In the genomic region with DNA sequence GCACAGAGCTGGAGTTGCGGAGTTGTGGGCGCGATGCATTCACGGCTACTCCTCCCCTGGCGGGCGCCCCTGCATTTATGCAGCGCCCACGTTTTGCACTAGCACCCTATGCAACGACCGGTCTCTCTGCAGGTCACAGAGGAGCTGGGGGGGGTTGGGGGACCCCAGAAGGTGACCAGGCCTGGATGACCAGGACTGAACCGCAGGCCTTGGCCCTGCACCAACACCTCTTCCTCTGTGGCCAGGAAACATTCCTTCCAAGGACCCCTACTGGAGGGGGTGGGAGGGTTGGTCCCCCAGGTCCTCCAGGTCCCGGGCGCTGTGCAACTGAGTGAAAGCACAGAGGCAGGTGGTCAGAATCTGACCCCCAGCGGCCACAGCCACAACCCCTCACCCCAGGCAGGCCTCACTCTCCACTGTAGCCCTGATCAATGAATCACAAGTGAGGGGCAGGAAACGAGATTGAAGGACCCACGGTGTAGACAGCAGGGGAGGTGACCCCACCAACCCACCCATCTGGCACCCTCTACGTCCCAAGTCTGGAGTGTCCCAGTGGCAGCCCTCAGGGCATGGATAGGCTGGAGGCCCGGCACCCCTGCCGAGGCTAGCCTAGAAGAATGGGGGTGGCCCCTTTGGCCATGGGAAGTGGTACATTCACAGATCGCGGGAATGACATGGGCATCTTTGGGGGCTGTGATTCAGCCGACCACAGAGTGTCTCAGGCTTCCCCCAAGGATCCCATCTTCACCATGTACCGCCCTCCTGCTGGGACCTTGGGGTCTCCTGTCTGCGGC, we compare ENCODE assay signal across 8 cellular contexts. TPM values are rescaled to one million over a fixed set of nuclear protein-coding genes. Genes with fewer than 3 reads are reported as not detected.
DNase-seq lines count a peak whose midpoint lies in the region; ATAC-seq and TF ChIP-seq lines count a peak whose summit lies in the region.

No MANE protein-coding gene starts in this region.

- H3K79me2 ChIP-seq in H9 (ENCODE audit: insufficient read depth, low read length): no peaks in the 10 kb centered on the region

- H3K9me3 Mint-ChIP-seq in H9: no peaks in the 10 kb centered on the region; a peak in 1 of 5 replicates
- no peaks in the 10 kb centered on the region for H3K9me3 Mint-ChIP-seq in activated T-helper 2 cell treated with anti-CD3 and anti-CD28 coated beads, Interferon-gamma antibody, Interleukin-2, Interleukin-4, amounts not matched to agents 10 μg/mL and 5 μg/mL and 100 μg/mL, durations not matched to agents 14 hours and 24 hours and 36 hours
- no peaks in the 10 kb centered on the region for H3K9me3 Mint-ChIP-seq in immature natural killer cell

- H2BK15ac ChIP-seq in H9 (ENCODE audit: low read depth, low read length): no peak overlapping the region

- no peaks in the 10 kb centered on the region for H3K27me3 Mint-ChIP-seq in H9 (ENCODE audit: low read depth)
- no peaks in the 10 kb centered on the region for H3K27me3 Mint-ChIP-seq in activated T-helper 2 cell treated with anti-CD3 and anti-CD28 coated beads, Interferon-gamma antibody, Interleukin-2, Interleukin-4, amounts not matched to agents 10 μg/mL and 5 μg/mL and 100 μg/mL, durations not matched to agents 14 hours and 24 hours and 36 hours (ENCODE audit: low read depth)
- H3K27me3 Mint-ChIP-seq in immature natural killer cell (ENCODE audit: low read depth in 3 of 3): peaks cover 7 to 18% (median 10%) of the 10 kb centered on the region in 3 donors

- H3K4me1 ChIP-seq in H9 (ENCODE audit: insufficient read depth, low read length): no peaks in the 10 kb centered on the region

- H2AFZ ChIP-seq in H9 (ENCODE audit: low read length): no peak overlapping the region

- H3K56ac ChIP-seq in H9 (ENCODE audit: insufficient read length, low read depth, low read length): no peak overlapping the region

- H3K4ac ChIP-seq in H9 (ENCODE audit: low read depth, low read length): no peak overlapping the region

- H3K27ac Mint-ChIP-seq in H9: peak overlapping the region; percentile 85 to 99 (median 98)
- H3K27ac Mint-ChIP-seq in activated T-helper 2 cell treated with anti-CD3 and anti-CD28 coated beads, Interferon-gamma antibody, Interleukin-2, Interleukin-4, amounts not matched to agents 10 μg/mL and 5 μg/mL and 100 μg/mL, durations not matched to agents 14 hours and 24 hours and 36 hours: peak overlapping the region; percentile 86
- H3K27ac Mint-ChIP-seq in immature natural killer cell: peak overlapping the region; percentile 91 to 97 (median 94)

- no peak overlapping the region for H3T11ph ChIP-seq in H9 (ENCODE audit: low read length)

- no peak overlapping the region for H4K5ac ChIP-seq in H9 (ENCODE audit: insufficient read length, low read depth, low read length)

- POLR2A ChIA-PET in BJ (lab: Charles Lee): interaction anchor here (0.5 kb wide), 1 partner anchor 20 kb away, joined by 19 read pairs; no protein-coding TSS in a partner anchor

- TF ChIP-seq CTCF in BJ (IDR thresholded peaks at IDR 0.05; ENCODE audit: insufficient read depth, low read depth, low read length): no peak
- peak; percentile 23; the same call in 2 of the 3 replicates for TF ChIP-seq CTCF in H9 (conservative IDR thresholded peaks at IDR 0.05)

- H3K9ac ChIP-seq in H9 (ENCODE audit: extremely low read depth, insufficient read length, low read length): peak overlapping the region; percentile 58

- no peaks in the 10 kb centered on the region for H3K36me3 ChIP-seq in BJ (ENCODE audit: control insufficient read depth, insufficient read depth, low read length)

- DNase-seq in BJ (ENCODE audit: low read depth): no peak
- DNase-seq in H9: peak; percentile 50
- no peak for DNase-seq in activated T-helper 2 cell treated with anti-CD3 and anti-CD28 coated beads, Interferon-gamma antibody, Interleukin-2, Interleukin-4, amounts not matched to agents 10 μg/mL and 5 μg/mL and 100 μg/mL, durations not matched to agents 14 hours and 24 hours and 36 hours (ENCODE audit: low spot score)
- no peak for DNase-seq in immature natural killer cell
- no peak for DNase-seq in middle frontal gyrus (ENCODE audit: extremely low spot score, low spot score)
- DNase-seq in foreskin melanocyte: no peak

- H2BK20ac ChIP-seq in H9 (ENCODE audit: low read depth, low read length, poor library complexity, severe bottlenecking): no peak overlapping the region

- H2BK12ac ChIP-seq in H9 (ENCODE audit: insufficient read length, low read depth, low read length): no peak overlapping the region

- peaks cover 10% of the 10 kb centered on the region for H3K23me2 ChIP-seq in H9 (ENCODE audit: insufficient read length, low read depth, low read length, poor library complexity, severe bottlenecking)

- H4K91ac ChIP-seq in H9 (ENCODE audit: insufficient read length, low read depth, low read length): no peak overlapping the region

- intact Hi-C loops in activated T-helper 2 cell treated with anti-CD3 and anti-CD28 coated beads, Interferon-gamma antibody, Interleukin-2, Interleukin-4, amounts not matched to agents 10 μg/mL and 5 μg/mL and 100 μg/mL, durations not matched to agents 14 hours and 24 hours and 36 hours (cut with micrococcal nuclease): loop anchor here (1.0 to 5.0 kb wide), 2 partner anchors 11 to 35 kb away; partner anchors contain the start of genes IZUMO4, MKNK2 and MOB3A

- H3K27ac ChIP-seq in H9 (ENCODE audit: insufficient read length, low read depth, low read length): no peak overlapping the region
- peak overlapping the region; percentile 99 for H3K27ac ChIP-seq in temporal lobe (ENCODE audit: low read depth, low read length)

- H4K8ac ChIP-seq in H9 (replicated peaks; ENCODE audit: insufficient read length, low read depth, low read length): no peak overlapping the region

- H3K14ac ChIP-seq in H9 (ENCODE audit: insufficient read depth, low read length): peak overlapping the region; percentile 93

- H3K9me3 ChIP-seq in H9 (ENCODE audit: control insufficient read depth, low read depth, low read length): no peaks in the 10 kb centered on the region

- ATAC-seq in HG03175 (IDR thresholded peaks at IDR 0.05; ENCODE audit: unreplicated experiment): no peak

- no peaks in the 10 kb centered on the region for H3K79me1 ChIP-seq in H9 (ENCODE audit: insufficient read depth, low read depth, low read length, poor library complexity, severe bottlenecking)

- H2BK5ac ChIP-seq in H9 (ENCODE audit: insufficient read length, low read length): no peak overlapping the region

- H3K4me3 ChIP-seq in BJ (ENCODE audit: low read depth, low read length): peak overlapping the region; percentile 44

- no peak overlapping the region for H2AK5ac ChIP-seq in H9 (ENCODE audit: insufficient read length, low read length)

- no peak overlapping the region for H2BK120ac ChIP-seq in H9 (ENCODE audit: low read depth, low read length, poor library complexity, severe bottlenecking)

- H3K36me3 Mint-ChIP-seq in H9 (ENCODE audit: insufficient read depth in 1 of 3, low read depth in 3 of 3) (no peaks in the 10 kb centered on the region), immature natural killer cell (no peaks in the 10 kb centered on the region)
- no peaks in the 10 kb centered on the region for H3K36me3 Mint-ChIP-seq in activated T-helper 2 cell treated with anti-CD3 and anti-CD28 coated beads, Interferon-gamma antibody, Interleukin-2, Interleukin-4, amounts not matched to agents 10 μg/mL and 5 μg/mL and 100 μg/mL, durations not matched to agents 14 hours and 24 hours and 36 hours (ENCODE audit: low read depth)

- CTCF ChIA-PET in BJ (lab: Yijun Ruan, JAX): interaction anchor here (0.6 to 2.6 kb wide), 4 partner anchors 37 to 65 kb away, joined by 3 to 16 read pairs (median 4); no protein-coding TSS in a partner anchor

- H3K27me3 ChIP-seq in BJ (ENCODE audit: control insufficient read depth, insufficient read depth, low read length): no peaks in the 10 kb centered on the region
- H3K27me3 ChIP-seq in H9 (ENCODE audit: insufficient read depth, low read length): no peaks in the 10 kb centered on the region

- H3K4me3 Mint-ChIP-seq in H9 (peak overlapping the region; percentile 76 to 87), immature natural killer cell (peak overlapping the region; percentile 89 to 92 (median 90))
- peak overlapping the region; percentile 87 for H3K4me3 Mint-ChIP-seq in activated T-helper 2 cell treated with anti-CD3 and anti-CD28 coated beads, Interferon-gamma antibody, Interleukin-2, Interleukin-4, amounts not matched to agents 10 μg/mL and 5 μg/mL and 100 μg/mL, durations not matched to agents 14 hours and 24 hours and 36 hours (ENCODE audit: low read depth)

- H3K4me1 Mint-ChIP-seq in H9 (peaks cover 22 to 31% of the 10 kb centered on the region in 2 experiments), immature natural killer cell (peaks cover 21 to 35% of the 10 kb centered on the region in 2 donors)
- H3K4me1 Mint-ChIP-seq in activated T-helper 2 cell treated with anti-CD3 and anti-CD28 coated beads, Interferon-gamma antibody, Interleukin-2, Interleukin-4, amounts not matched to agents 10 μg/mL and 5 μg/mL and 100 μg/mL, durations not matched to agents 14 hours and 24 hours and 36 hours (ENCODE audit: low read depth): peaks cover 19% of the 10 kb centered on the region

- peak overlapping the region; percentile 95 for H3K18ac ChIP-seq in H9 (ENCODE audit: insufficient read length, low read depth, low read length)

- H3K23ac ChIP-seq in H9 (ENCODE audit: insufficient read length, low read depth, low read length): no peak overlapping the region

- peak overlapping the region; percentile 69 for H3K4me2 ChIP-seq in H9 (ENCODE audit: insufficient read depth, insufficient read length, low read length)

- H4K20me1 ChIP-seq in H9 (ENCODE audit: control insufficient read depth, insufficient read depth, insufficient read length): no peaks in the 10 kb centered on the region

- WGBS in H9 (ENCODE audit: extremely low coverage, insufficient read length, low lambda C conversion rate): no CpG with 5 or more reads among the region's 24 CpGs

RNA-seq across cellular contexts. Expression of gene MKNK2, which starts 11.1 kb away (rescaled TPM):
- polyA plus RNA-seq in BJ (2011; rRNA removed) (71.9 and 108 TPM in 2 replicates), immature natural killer cell (10 to 100 TPM; 22.7 to 39.2 (median 23.9) TPM)
- polyA minus RNA-seq in BJ (2011; rRNA and poly(A)+ RNA removed): 93.7 and 119 TPM in 2 replicates
- total RNA-seq in H9 (2021) (153 and 154 TPM in 2 replicates), temporal lobe (13.0 TPM)
- 161 and 176 TPM in 2 replicates for total RNA-seq in activated T-helper 2 cell treated with anti-CD3 and anti-CD28 coated beads, Interferon-gamma antibody, Interleukin-2, Interleukin-4, amounts not matched to agents 10 μg/mL and 5 μg/mL and 100 μg/mL, durations not matched to agents 14 hours and 24 hours and 36 hours

RNA-seq across cellular contexts. Expression of gene MOB3A, which starts 34.0 kb away (rescaled TPM):
- polyA plus RNA-seq in BJ (2011; rRNA removed) (34.5 and 50.5 TPM in 2 replicates), immature natural killer cell (100 to 1,000 TPM in 1 of 3 donors, 10 to 100 TPM in 2; 39.4 to 160 (median 42.2) TPM)
- 56.1 and 73.3 TPM in 2 replicates for polyA minus RNA-seq in BJ (2011; rRNA and poly(A)+ RNA removed)
- total RNA-seq in H9 (2021) (11.5 and 13.3 TPM in 2 replicates), temporal lobe (13.0 TPM)
- 175 and 181 TPM in 2 replicates for total RNA-seq in activated T-helper 2 cell treated with anti-CD3 and anti-CD28 coated beads, Interferon-gamma antibody, Interleukin-2, Interleukin-4, amounts not matched to agents 10 μg/mL and 5 μg/mL and 100 μg/mL, durations not matched to agents 14 hours and 24 hours and 36 hours

RNA-seq across cellular contexts. Expression of gene IZUMO4, which starts 34.6 kb away (rescaled TPM):
- polyA plus RNA-seq in BJ (2011; rRNA removed) (0.76 and 1.3 TPM in 2 replicates), immature natural killer cell (under 1 TPM in 1 of 3 donors, not detected in 2; 0.42 TPM)
- polyA minus RNA-seq in BJ (2011; rRNA and poly(A)+ RNA removed): 0.24 TPM in 1 of 2 replicates, not detected in the other
- total RNA-seq in H9 (2021) (2.1 and 3.0 TPM in 2 replicates), temporal lobe (3.0 TPM)
- total RNA-seq in activated T-helper 2 cell treated with anti-CD3 and anti-CD28 coated beads, Interferon-gamma antibody, Interleukin-2, Interleukin-4, amounts not matched to agents 10 μg/mL and 5 μg/mL and 100 μg/mL, durations not matched to agents 14 hours and 24 hours and 36 hours: 7.6 and 9.5 TPM in 2 replicates

RNA-seq across cellular contexts. Expression of gene BTBD2, which starts 46.6 kb away (rescaled TPM):
- polyA plus RNA-seq in BJ (2011; rRNA removed): 22.3 and 39.3 TPM in 2 replicates
- 28.2 and 37.7 TPM in 2 replicates for polyA minus RNA-seq in BJ (2011; rRNA and poly(A)+ RNA removed)
- total RNA-seq in H9 (2021): 110 and 113 TPM in 2 replicates
- total RNA-seq in activated T-helper 2 cell treated with anti-CD3 and anti-CD28 coated beads, Interferon-gamma antibody, Interleukin-2, Interleukin-4, amounts not matched to agents 10 μg/mL and 5 μg/mL and 100 μg/mL, durations not matched to agents 14 hours and 24 hours and 36 hours: 41.3 and 47.0 TPM in 2 replicates
- polyA plus RNA-seq in immature natural killer cell: 1 to 10 TPM; 2.6 to 4.4 (median 3.6) TPM
- total RNA-seq in temporal lobe: 56.5 TPM

Comparison
In these comparisons a context has a peak if more than half of its experiments do, and no peak if none do; other contexts are left out.
1. RNA of gene MKNK2, which starts 11.1 kb away (total RNA-seq): 161 to 176 TPM in activated T-helper 2 cell treated with anti-CD3 and anti-CD28 coated beads, Interferon-gamma antibody, Interleukin-2, Interleukin-4, amounts not matched to agents 10 μg/mL and 5 μg/mL and 100 μg/mL, durations not matched to agents 14 hours and 24 hours and 36 hours and 153 to 154 TPM in H9; 13.0 TPM in temporal lobe (single experiment); every median in the first group is over 10 times any median in the second.
2. RNA of gene MOB3A, which starts 34.0 kb away (total RNA-seq): 175 to 181 TPM in activated T-helper 2 cell treated with anti-CD3 and anti-CD28 coated beads, Interferon-gamma antibody, Interleukin-2, Interleukin-4, amounts not matched to agents 10 μg/mL and 5 μg/mL and 100 μg/mL, durations not matched to agents 14 hours and 24 hours and 36 hours; 13.0 TPM in temporal lobe (single experiment) and 11.5 to 13.3 TPM in H9; every median in the first group is over 10 times any median in the second.
3. Peak in every context shown above with its lines, with median percentiles within 50 percentile points of each other: H3K27ac Mint-ChIP-seq and H3K4me3 Mint-ChIP-seq.